8 cellular contexts compared by ENCODE assay signal in the genomic region with DNA sequence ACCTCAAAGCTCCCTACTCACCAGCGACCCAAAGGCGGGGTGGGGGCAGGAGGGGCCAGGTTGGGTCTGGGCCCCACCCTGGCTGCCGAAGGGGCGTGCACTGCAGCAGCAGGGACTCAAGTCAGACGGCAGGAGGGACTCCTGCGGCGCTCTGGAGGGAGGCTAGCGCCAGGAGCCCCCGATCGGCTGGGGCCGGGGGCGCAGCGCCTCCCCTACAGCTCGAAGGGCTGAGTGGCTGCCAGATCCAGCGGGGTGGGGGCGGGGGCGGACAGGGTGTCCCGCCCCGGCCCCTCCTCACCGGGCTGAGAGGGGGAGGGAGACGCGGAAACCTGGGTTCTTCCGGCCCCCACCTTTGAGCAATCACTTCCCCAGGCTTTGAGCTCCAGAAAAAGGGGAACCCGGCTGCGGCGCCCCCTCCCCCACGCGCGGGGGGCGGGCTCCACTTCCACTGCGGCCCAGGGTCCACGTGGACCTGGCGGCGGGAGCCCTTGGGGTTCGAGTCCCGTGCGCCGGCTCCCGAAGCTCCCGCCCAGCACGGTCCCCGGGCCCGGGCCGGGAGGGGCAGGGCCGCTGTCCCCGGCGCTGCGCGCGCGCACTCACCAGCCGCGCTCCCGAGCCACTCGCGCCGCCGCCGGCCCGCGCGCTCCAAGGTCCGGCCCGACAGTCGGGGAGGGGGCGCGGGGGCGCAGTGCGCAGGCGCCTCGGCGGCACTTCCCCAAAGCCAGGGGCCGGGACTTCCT. TPM values are rescaled to one million over a fixed set of nuclear protein-coding genes. Genes with fewer than 3 reads are reported as not detected.
DNase-seq lines count a peak whose midpoint lies in the region; ATAC-seq and TF ChIP-seq lines count a peak whose summit lies in the region.

A gene with protein sequence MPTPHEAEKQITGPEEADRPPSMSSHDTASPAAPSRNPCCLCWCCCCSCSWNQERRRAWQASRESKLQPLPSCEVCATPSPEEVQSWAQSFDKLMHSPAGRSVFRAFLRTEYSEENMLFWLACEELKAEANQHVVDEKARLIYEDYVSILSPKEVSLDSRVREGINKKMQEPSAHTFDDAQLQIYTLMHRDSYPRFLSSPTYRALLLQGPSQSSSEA (minus strand): TSS at position 246 of the 740 bp plus-strand sequence. CDS start 2,632 bp downstream, outside the sequence.

- peaks cover 14% of the 10 kb centered on the region for H3K36me3 Mint-ChIP-seq in activated T-helper 2 cell treated with anti-CD3 and anti-CD28 coated beads, Interferon-gamma antibody, Interleukin-2, Interleukin-4, amounts not matched to agents 10 μg/mL and 5 μg/mL and 100 μg/mL, durations not matched to agents 14 hours and 24 hours and 36 hours (ENCODE audit: low read depth)
- peaks cover 0 to 20% (median 0%) of the 10 kb centered on the region in 3 donors for H3K36me3 Mint-ChIP-seq in naive thymus-derived CD8-positive, alpha-beta T cell

- H3K4me1 ChIP-seq in suprapubic skin, result peaks cover 59% of the 10 kb centered on the region

- TF ChIP-seq POLR2A in suprapubic skin (IDR thresholded peaks at IDR 0.05), result no peak

- 0% methylated on average over 21 of the region's 73 CpGs for WGBS in suprapubic skin

- peaks cover 21% of the 10 kb centered on the region for H3K27me3 Mint-ChIP-seq in activated T-helper 2 cell treated with anti-CD3 and anti-CD28 coated beads, Interferon-gamma antibody, Interleukin-2, Interleukin-4, amounts not matched to agents 10 μg/mL and 5 μg/mL and 100 μg/mL, durations not matched to agents 14 hours and 24 hours and 36 hours (ENCODE audit: low read depth)
- peaks cover 0 to 3% (median 1%) of the 10 kb centered on the region in 5 donors for H3K27me3 Mint-ChIP-seq in naive thymus-derived CD8-positive, alpha-beta T cell

- peaks cover 24% of the 10 kb centered on the region for H3K4me1 Mint-ChIP-seq in activated T-helper 2 cell treated with anti-CD3 and anti-CD28 coated beads, Interferon-gamma antibody, Interleukin-2, Interleukin-4, amounts not matched to agents 10 μg/mL and 5 μg/mL and 100 μg/mL, durations not matched to agents 14 hours and 24 hours and 36 hours (ENCODE audit: low read depth)
- peaks cover 22 to 66% (median 52%) of the 10 kb centered on the region in 4 donors for H3K4me1 Mint-ChIP-seq in naive thymus-derived CD8-positive, alpha-beta T cell

- H3K27ac Mint-ChIP-seq in activated T-helper 2 cell treated with anti-CD3 and anti-CD28 coated beads, Interferon-gamma antibody, Interleukin-2, Interleukin-4, amounts not matched to agents 10 μg/mL and 5 μg/mL and 100 μg/mL, durations not matched to agents 14 hours and 24 hours and 36 hours, result peak within 1 kb of the TSS; percentile 80
- H3K27ac Mint-ChIP-seq in naive thymus-derived CD8-positive, alpha-beta T cell, result peak within 1 kb of the TSS; percentile 53 to 96 (median 90)

- TF ChIP-seq EP300 in suprapubic skin (IDR thresholded peaks at IDR 0.05), result no peak

- intact Hi-C loops in activated T-helper 2 cell treated with anti-CD3 and anti-CD28 coated beads, Interferon-gamma antibody, Interleukin-2, Interleukin-4, amounts not matched to agents 10 μg/mL and 5 μg/mL and 100 μg/mL, durations not matched to agents 14 hours and 24 hours and 36 hours (cut with micrococcal nuclease), result loop anchor here (2.0 to 5.0 kb wide), 2 partner anchors 17 to 97 kb away; a partner anchor contains a TSS

- peak within 1 kb of the TSS; percentile 95 for H3K4me3 Mint-ChIP-seq in activated T-helper 2 cell treated with anti-CD3 and anti-CD28 coated beads, Interferon-gamma antibody, Interleukin-2, Interleukin-4, amounts not matched to agents 10 μg/mL and 5 μg/mL and 100 μg/mL, durations not matched to agents 14 hours and 24 hours and 36 hours (ENCODE audit: low read depth)
- H3K4me3 Mint-ChIP-seq in naive thymus-derived CD8-positive, alpha-beta T cell, result peak within 1 kb of the TSS; percentile 82 to 95 (median 92)

- no peaks in the 10 kb centered on the region for H3K9me3 ChIP-seq in suprapubic skin

- peaks cover 10% of the 10 kb centered on the region for H3K36me3 ChIP-seq in suprapubic skin

- peak; percentile 23 for ATAC-seq in GM18861 (IDR thresholded peaks at IDR 0.05; ENCODE audit: unreplicated experiment)
- peak; percentile 39 for ATAC-seq in HG03442 (IDR thresholded peaks at IDR 0.05; ENCODE audit: unreplicated experiment)
- peak; percentile 16 to 33 for ATAC-seq in naive thymus-derived CD8-positive, alpha-beta T cell

- H3K27ac ChIP-seq in suprapubic skin, result peak within 1 kb of the TSS; percentile 76

- DNase-seq in AG08396 (ENCODE audit: low spot score) (peak; percentile 91), RPMI8226 (peak; percentile 85), fibroblast of peridontal ligament (ENCODE audit: extremely low read depth) (peak; percentile 40), suprapubic skin (ENCODE audit: low spot score in 2 of 2) (peak in 1 of 2 donors; percentile 86)
- DNase-seq in activated T-helper 2 cell treated with anti-CD3 and anti-CD28 coated beads, Interferon-gamma antibody, Interleukin-2, Interleukin-4, amounts not matched to agents 10 μg/mL and 5 μg/mL and 100 μg/mL, durations not matched to agents 14 hours and 24 hours and 36 hours (ENCODE audit: low spot score), result peak; percentile 71
- DNase-seq in naive thymus-derived CD8-positive, alpha-beta T cell, result peak in 9 of 10 donors; percentile 40 to 82 (median 65)

- POLR2A ChIA-PET in naive thymus-derived CD8-positive, alpha-beta T cell (lab: Charles Lee), result interaction anchor here (0.6 to 4.7 kb wide), 19 partner anchors 12 to 559 kb away, joined by 3 to 47 read pairs (median 5); a partner anchor contains a TSS

- H3K27me3 ChIP-seq in suprapubic skin, result peaks cover 8% of the 10 kb centered on the region

- TF ChIP-seq CTCF in suprapubic skin (IDR thresholded peaks at IDR 0.05), result no peak

- H3K4me3 ChIP-seq in suprapubic skin, result peak within 1 kb of the TSS; percentile 81

- H3K9me3 Mint-ChIP-seq in activated T-helper 2 cell treated with anti-CD3 and anti-CD28 coated beads, Interferon-gamma antibody, Interleukin-2, Interleukin-4, amounts not matched to agents 10 μg/mL and 5 μg/mL and 100 μg/mL, durations not matched to agents 14 hours and 24 hours and 36 hours, result no peaks in the 10 kb centered on the region
- H3K9me3 Mint-ChIP-seq in naive thymus-derived CD8-positive, alpha-beta T cell, result no peaks in the 10 kb centered on the region

RNA-seq across cellular contexts. Expression of the gene that starts here (rescaled TPM):
- total RNA-seq in activated T-helper 2 cell treated with anti-CD3 and anti-CD28 coated beads, Interferon-gamma antibody, Interleukin-2, Interleukin-4, amounts not matched to agents 10 μg/mL and 5 μg/mL and 100 μg/mL, durations not matched to agents 14 hours and 24 hours and 36 hours, result 42.0 and 43.3 TPM in 2 replicates
- total RNA-seq in naive thymus-derived CD8-positive, alpha-beta T cell, result 10 to 100 TPM; 16.9 to 20.7 TPM
- 10 to 100 TPM; 50.9 to 67.5 (median 59.4) TPM for polyA plus RNA-seq in naive thymus-derived CD8-positive, alpha-beta T cell
- total RNA-seq in suprapubic skin, result 10 to 100 TPM; 14.8 to 18.4 (median 16.2) TPM
